ENCODE assay signal across 10 cellular contexts in genomic region chr5:6631441-6631840, GRCh38. TPM values are rescaled to one million over a fixed set of nuclear protein-coding genes. Genes with fewer than 3 reads are reported as not detected.
DNase-seq lines count a peak whose midpoint lies in the region; ATAC-seq and TF ChIP-seq lines count a peak whose summit lies in the region.
"Had no signal": no experiment of that assay in that cellular context is flagged by ENCODE, and none has a peak within 500 bp of the region (broad histone marks: within the 10 kb centered on the region; RNA-seq: fewer than 3 reads in every experiment).

No MANE protein-coding gene starts in this region.

- H3K4me1 ChIP-seq in BE2C, result no peaks in the 10 kb centered on the region
- peaks cover 6% of the 10 kb centered on the region; the same call in 1 of the 2 replicates for H3K4me1 ChIP-seq in HUES6 (ENCODE audit: control insufficient read depth, insufficient read depth, low read length)

- H3K36me3 ChIP-seq in BE2C, result peaks cover 55% of the 10 kb centered on the region
- peaks cover 54% of the 10 kb centered on the region for H3K36me3 ChIP-seq in HUES6 (ENCODE audit: control insufficient read depth, insufficient read depth, low read length)

- no peaks in the 10 kb centered on the region for H3K27me3 Mint-ChIP-seq in activated naive CD8-positive, alpha-beta T cell treated with anti-CD3 and anti-CD28 coated beads, Interleukin-2, amount 10 ng/mL, durations not matched to agents 7 days and 5 days

- H3K27ac Mint-ChIP-seq in activated naive CD8-positive, alpha-beta T cell treated with anti-CD3 and anti-CD28 coated beads, Interleukin-2, amount 10 ng/mL, durations not matched to agents 7 days and 5 days, result no peak overlapping the region

- no peak for TF ChIP-seq CTCF in BE2C (IDR thresholded peaks at IDR 0.05; ENCODE audit: low read depth, low read length)

- H3K4me3 Mint-ChIP-seq in activated naive CD8-positive, alpha-beta T cell treated with anti-CD3 and anti-CD28 coated beads, Interleukin-2, amount 10 ng/mL, durations not matched to agents 7 days and 5 days, result peak overlapping the region; percentile 98

- H3K4me3 ChIP-seq in BE2C (ENCODE audit: low read depth, low read length) (peak overlapping the region; percentile 92), HUES6 (ENCODE audit: low read depth, low read length) (peak overlapping the region; percentile 93)

- H3K9me3 Mint-ChIP-seq in activated naive CD8-positive, alpha-beta T cell treated with anti-CD3 and anti-CD28 coated beads, Interleukin-2, amount 10 ng/mL, durations not matched to agents 7 days and 5 days, result peaks cover 1% of the 10 kb centered on the region

- no peak for ATAC-seq in activated naive CD8-positive, alpha-beta T cell treated with anti-CD3 and anti-CD28 coated beads, Interleukin-2, amount 10 ng/mL, durations not matched to agents 7 days and 5 days (ENCODE audit: low read depth)
- ATAC-seq in HG02798 (IDR thresholded peaks at IDR 0.05; ENCODE audit: poor library complexity, unreplicated experiment), result no peak
- no peak for ATAC-seq in GM19463 (IDR thresholded peaks at IDR 0.05; ENCODE audit: unreplicated experiment)

- H3K27me3 ChIP-seq in BE2C, result no peaks in the 10 kb centered on the region
- H3K27me3 ChIP-seq in HUES6 (ENCODE audit: control insufficient read depth, insufficient read depth, low read length), result no peaks in the 10 kb centered on the region

- peaks cover 35% of the 10 kb centered on the region for H3K4me1 Mint-ChIP-seq in activated naive CD8-positive, alpha-beta T cell treated with anti-CD3 and anti-CD28 coated beads, Interleukin-2, amount 10 ng/mL, durations not matched to agents 7 days and 5 days

- no peak overlapping the region for H3K27ac ChIP-seq in HUES6 (ENCODE audit: low read depth, low read length)

- H3K36me3 Mint-ChIP-seq in activated naive CD8-positive, alpha-beta T cell treated with anti-CD3 and anti-CD28 coated beads, Interleukin-2, amount 10 ng/mL, durations not matched to agents 7 days and 5 days, result peaks cover 45% of the 10 kb centered on the region

- no peak for DNase-seq in BE2C
- no peak for DNase-seq in activated naive CD8-positive, alpha-beta T cell treated with anti-CD3 and anti-CD28 coated beads, Interleukin-2, amount 10 ng/mL, durations not matched to agents 7 days and 5 days
- peak; percentile 76 to 79 for DNase-seq in lung microvascular endothelial cell (ENCODE audit: low read depth in 2 of 2)
- DNase-seq in midbrain (lab: John Stamatoyannopoulos, UW), result no peak
- DNase-seq in iPS-NIHi7 (ENCODE audit: extremely low spot score), result no peak
- DNase-seq: activated gamma-delta T cell, NCI-H526 had no signal

- H3K9me3 ChIP-seq in BE2C (no peaks in the 10 kb centered on the region), HUES6 (ENCODE audit: control insufficient read depth, insufficient read depth, low read depth, low read length) (no peaks in the 10 kb centered on the region)

- POLR2A ChIA-PET in activated naive CD8-positive, alpha-beta T cell treated with anti-CD3 and anti-CD28 coated beads, Interleukin-2, amount 10 ng/mL, durations not matched to agents 7 days and 5 days (lab: Charles Lee), result interaction anchor here (3.2 kb wide), 1 partner anchor 80 kb away, joined by 22 read pairs; the partner anchor contains the start of gene TENT4A

- H3K9ac ChIP-seq in HUES6 (ENCODE audit: low read length), result no peak overlapping the region

RNA-seq across cellular contexts. Expression of gene NSUN2, which starts 1.4 kb away (rescaled TPM):
- 121 TPM for polyA plus RNA-seq in BE2C (2012; ENCODE audit: insufficient read depth, insufficient read length, low read depth)
- total RNA-seq in activated naive CD8-positive, alpha-beta T cell treated with anti-CD3 and anti-CD28 coated beads, Interleukin-2, amount 10 ng/mL, durations not matched to agents 7 days and 5 days, result 10 to 100 TPM; 75.0 to 78.2 TPM
- total RNA-seq in lung microvascular endothelial cell, result 35.5 and 46.8 TPM in 2 replicates

RNA-seq across cellular contexts. Expression of gene SRD5A1, which starts 1.8 kb away (rescaled TPM):
- polyA plus RNA-seq in BE2C (2012; ENCODE audit: insufficient read depth, insufficient read length, low read depth), result 10.0 TPM
- 10 to 100 TPM; 12.6 to 15.9 TPM for total RNA-seq in activated naive CD8-positive, alpha-beta T cell treated with anti-CD3 and anti-CD28 coated beads, Interleukin-2, amount 10 ng/mL, durations not matched to agents 7 days and 5 days
- 3.6 and 4.6 TPM in 2 replicates for total RNA-seq in lung microvascular endothelial cell

Comparison
In these comparisons a context has a peak if more than half of its experiments do, and no peak if none do; other contexts are left out.
1. DNase-seq: peak in lung microvascular endothelial cell (2 of 2); none in BE2C (single experiment), activated naive CD8-positive, alpha-beta T cell treated with anti-CD3 and anti-CD28 coated beads, Interleukin-2, amount 10 ng/mL, durations not matched to agents 7 days and 5 days (single experiment), midbrain (single experiment) and iPS-NIHi7 (single experiment).